Comparison of ENCODE assay signal across 15 cellular contexts in genomic region chr1:239363920-239364319, GRCh38. TPM values are rescaled to one million over a fixed set of nuclear protein-coding genes. Genes with fewer than 3 reads are reported as not detected.
"Had no signal": no experiment of that assay in that cellular context is flagged by ENCODE, and none has a peak within 500 bp of the region (broad histone marks: within the 10 kb centered on the region; RNA-seq: fewer than 3 reads in every experiment).

No MANE protein-coding gene starts in this region.

- ATAC-seq: sciatic nerve; stimulated activated naive CD8-positive, alpha-beta T cell treated with anti-CD3 and anti-CD28 coated beads, Interleukin-15, amount 100 ng/mL, for 72 hours had no signal

- DNase-seq: activated B cell treated with CpG ODN at 0.5 μM for 24 hours; activated CD4-positive, alpha-beta memory T cell treated with anti-CD3 and anti-CD28 coated beads for 36 hours; activated CD4-positive, alpha-beta T cell treated with anti-CD3 and anti-CD28 coated beads for 4 hours; activated naive CD8-positive, alpha-beta T cell treated with anti-CD3 and anti-CD28 coated beads for 36 hours; amygdala; erythroblast; foreskin melanocyte; glutamatergic neuron; hippocampal formation; midbrain; stimulated activated CD4-positive, alpha-beta T cell treated with anti-CD3 and anti-CD28 coated beads, Interleukin-4, amount 100 ng/mL, for 1 hour; stimulated activated naive CD8-positive, alpha-beta T cell treated with anti-CD3 and anti-CD28 coated beads, Interleukin-15, amount 100 ng/mL, for 72 hours; transverse colon had no signal

RNA-seq across cellular contexts. Expression of gene CHRM3, which starts 22.4 kb away (rescaled TPM):
- polyA plus RNA-seq: keratinocyte had no signal
